Comparison of ENCODE assay signal across 8 cellular contexts in the genomic region with DNA sequence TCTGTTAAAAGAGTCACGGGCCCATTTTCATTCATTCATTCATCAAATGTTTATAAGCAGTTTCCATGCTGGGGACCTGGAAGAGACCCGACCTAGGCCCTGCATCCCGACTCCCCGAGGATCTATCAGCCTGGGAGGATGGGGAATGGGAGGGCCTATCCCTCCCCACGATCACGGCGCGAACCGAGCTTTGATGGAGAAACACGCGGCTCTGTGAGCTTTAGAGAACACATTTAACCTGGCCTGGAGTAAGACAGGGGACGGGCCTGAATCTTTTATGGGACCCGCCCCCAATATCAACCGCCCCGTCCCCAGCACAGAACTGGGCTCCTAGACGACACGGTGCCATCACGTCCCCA. TPM values are rescaled to one million over a fixed set of nuclear protein-coding genes. Genes with fewer than 3 reads are reported as not detected.
DNase-seq lines count a peak whose midpoint lies in the region; ATAC-seq and TF ChIP-seq lines count a peak whose summit lies in the region.

No MANE protein-coding gene starts in this region.

- TF ChIP-seq CTCF in GM12865 (IDR thresholded peaks at IDR 0.05; ENCODE audit: insufficient read depth, low read depth, low read length, missing control alignments), result no peak
- no peak for TF ChIP-seq CTCF in SU-DHL-6 (IDR thresholded peaks at IDR 0.05; ENCODE audit: insufficient read depth, low read length, poor library complexity, severe bottlenecking)
- TF ChIP-seq CTCF in fibroblast of the aortic adventitia (IDR thresholded peaks at IDR 0.05; ENCODE audit: insufficient read depth, low read length), result no peak

- H3F3A ChIP-seq in SU-DHL-6 (ENCODE audit: insufficient read depth), result no peaks in the 10 kb centered on the region

- no peak for DNase-seq in GM12865 (ENCODE audit: low read depth)
- DNase-seq in fibroblast of the aortic adventitia (ENCODE audit: low read depth), result no peak
- no peak for DNase-seq in skeletal muscle cell (ENCODE audit: low read depth)
- DNase-seq in SW 1271 (lab: John Stamatoyannopoulos, UW), result no peak
- no peak for DNase-seq in islet precursor cell

- H3K79me2 ChIP-seq in SU-DHL-6 (ENCODE audit: insufficient read depth, low read length), result no peaks in the 10 kb centered on the region

- H3K4me2 ChIP-seq in SU-DHL-6 (ENCODE audit: low read depth, low read length, poor library complexity, severe bottlenecking), result peak overlapping the region; percentile 48

- no peaks in the 10 kb centered on the region for H4K20me1 ChIP-seq in SU-DHL-6 (ENCODE audit: low read depth, low read length)

- H3K9me3 ChIP-seq in SU-DHL-6 (ENCODE audit: insufficient read depth, low read length), result no peaks in the 10 kb centered on the region

- no peak overlapping the region for H3K9ac ChIP-seq in SU-DHL-6 (ENCODE audit: low read length)

- no peak for ATAC-seq in HG03039 (IDR thresholded peaks at IDR 0.05; ENCODE audit: unreplicated experiment)
- ATAC-seq in HG02938 (IDR thresholded peaks at IDR 0.05; ENCODE audit: unreplicated experiment), result no peak

- no peaks in the 10 kb centered on the region for H3K9me2 ChIP-seq in SU-DHL-6 (replicated peaks; ENCODE audit: insufficient read depth, low read length)

- H3K27ac ChIP-seq in SU-DHL-6 (ENCODE audit: low read depth, low read length), result no peak overlapping the region

- H2AFZ ChIP-seq in SU-DHL-6 (ENCODE audit: low read depth, low read length, severe bottlenecking), result peak overlapping the region; percentile 49

- no peaks in the 10 kb centered on the region for H3K36me3 ChIP-seq in SU-DHL-6 (ENCODE audit: low read length)

- H3K4me3 ChIP-seq in GM12865 (ENCODE audit: low read depth, low read length), result peak overlapping the region; percentile 64
- peak overlapping the region; percentile 43 for H3K4me3 ChIP-seq in SU-DHL-6 (ENCODE audit: insufficient read depth, low read length, poor library complexity, severe bottlenecking)
- peak overlapping the region; percentile 55 for H3K4me3 ChIP-seq in fibroblast of the aortic adventitia (ENCODE audit: low read depth, low read length)
- H3K4me3 ChIP-seq in skeletal muscle cell (ENCODE audit: low read depth, low read length), result peak overlapping the region; percentile 45

- no peaks in the 10 kb centered on the region for H3K27me3 ChIP-seq in SU-DHL-6 (ENCODE audit: low read length)

RNA-seq across cellular contexts. Expression of a gene that starts 0.9 kb away (rescaled TPM):
- 16.6 and 22.3 TPM in 2 replicates for total RNA-seq in fibroblast of the aortic adventitia (ENCODE audit: low replicate concordance)

RNA-seq across cellular contexts. Expression of a gene that starts 45.0 kb away (rescaled TPM):
- 0.09 and 0.90 TPM in 2 replicates for total RNA-seq in fibroblast of the aortic adventitia (ENCODE audit: low replicate concordance)

RNA-seq across cellular contexts. Expression of a gene that starts 59.2 kb away (rescaled TPM):
- 2.1 and 5.2 TPM in 2 replicates for total RNA-seq in fibroblast of the aortic adventitia (ENCODE audit: low replicate concordance)
